Comparison of ENCODE assay signal across 11 cellular contexts in the genomic region with DNA sequence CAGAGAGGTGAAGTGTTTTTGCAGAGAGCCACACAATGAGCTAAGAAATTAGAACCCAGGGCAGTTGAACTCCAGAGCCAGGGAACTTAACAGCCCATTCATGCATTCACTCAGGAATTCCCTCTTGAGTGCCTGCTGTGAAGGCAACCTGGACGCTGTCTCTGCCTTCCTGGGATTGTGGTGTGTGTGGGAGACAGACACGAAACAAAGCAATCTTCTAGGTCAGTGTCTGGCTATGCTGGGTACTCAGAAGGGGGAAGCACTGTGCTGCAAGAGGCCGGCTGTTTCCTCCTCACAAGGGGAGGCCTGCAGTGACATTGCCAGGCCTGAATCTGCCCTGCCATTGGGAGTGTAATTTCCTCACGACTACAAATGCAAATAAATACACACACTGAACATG. TPM values are rescaled to one million over a fixed set of nuclear protein-coding genes. Genes with fewer than 3 reads are reported as not detected.
DNase-seq lines count a peak whose midpoint lies in the region; ATAC-seq, FAIRE-seq and TF ChIP-seq lines count a peak whose summit lies in the region.
"Had no signal": no experiment of that assay in that cellular context is flagged by ENCODE, and none has a peak within 500 bp of the region (broad histone marks: within the 10 kb centered on the region; RNA-seq: fewer than 3 reads in every experiment).

No MANE protein-coding gene starts in this region.

- in situ Hi-C loops in Caki2 (cut with HindIII; ENCODE audit: low pct_unique_long_range_greater_than_20kb, low sequenced_read_pairs), result no loop called here

- WGBS in mesendoderm (ENCODE audit: extremely low coverage, insufficient coverage, low lambda C conversion rate), result no CpG with 5 or more reads among the region's 4 CpGs

- POLR2A ChIA-PET in endothelial cell of umbilical vein (lab: Charles Lee), result no interaction called here

- BruUV-seq in endothelial cell of umbilical vein (replicated peaks; lab: Mats Ljungman, UMichigan), result no TSS peak

- no peaks in the 10 kb centered on the region for H3K9me1 ChIP-seq in endothelial cell of umbilical vein (replicated peaks; ENCODE audit: control insufficient read depth, extremely low read depth, insufficient read depth, low read length)

- H3K4me3 ChIP-seq in endothelial cell of umbilical vein (replicated peaks in 1 of 3; ENCODE audit: insufficient read depth in 1 of 3, low read depth in 1 of 3, low read length in 3 of 3), result no peak overlapping the region
- H3K4me3 ChIP-seq in mesendoderm (ENCODE audit: low read length), result no peak overlapping the region
- no peak overlapping the region for H3K4me3 ChIP-seq in uterus

- H4K20me1 ChIP-seq in endothelial cell of umbilical vein (replicated peaks; ENCODE audit: control insufficient read depth, extremely low read depth, insufficient read depth, low read length), result no peaks in the 10 kb centered on the region

- H3K9me3 ChIP-seq in endothelial cell of umbilical vein (replicated peaks; ENCODE audit: control insufficient read depth, insufficient read depth, low read length) (no peaks in the 10 kb centered on the region), uterus (no peaks in the 10 kb centered on the region)
- H3K9me3 ChIP-seq: BE2C had no signal

- dilution Hi-C loops in endothelial cell of umbilical vein (cut with MboI; ENCODE audit: extremely low pct_ligation_motif_present, low sequenced_read_pairs), result no loop called here

- H3K27ac ChIP-seq in endothelial cell of umbilical vein (ENCODE audit: insufficient read depth, low read depth, low read length), result peak overlapping the region; percentile 34
- peak overlapping the region; percentile 71 for H3K27ac ChIP-seq in mesendoderm (ENCODE audit: low read depth, low read length)
- H3K27ac ChIP-seq in uterus, result no peak overlapping the region

- TF ChIP-seq POLR2A in endothelial cell of umbilical vein (IDR thresholded peaks at IDR 0.05; ENCODE audit: low read depth, low read length) (no peak), uterus (IDR thresholded peaks at IDR 0.05) (no peak)

- no peak overlapping the region for H2AFZ ChIP-seq in endothelial cell of umbilical vein (ENCODE audit: low read depth, low read length)

- H3K4me1 ChIP-seq in endothelial cell of umbilical vein (ENCODE audit: control insufficient read depth, extremely low read depth, insufficient read depth, low read length) (peaks cover 24% of the 10 kb centered on the region), mesendoderm (ENCODE audit: control insufficient read depth, low read depth, low read length) (peaks cover 5% of the 10 kb centered on the region), uterus (no peaks in the 10 kb centered on the region)

- no peak overlapping the region for H3K9ac ChIP-seq in endothelial cell of umbilical vein (replicated peaks; ENCODE audit: extremely low read depth, insufficient read depth, low read length)
- H3K9ac ChIP-seq in mesendoderm (ENCODE audit: low read length), result peak overlapping the region; percentile 50

- no peak overlapping the region for H2BK5ac ChIP-seq in mesendoderm (ENCODE audit: low read length)

- TF ChIP-seq CTCF in endothelial cell of umbilical vein (IDR thresholded peaks at IDR 0.05; ENCODE audit: extremely low read depth in 1 of 2, insufficient read depth in 1 of 2, low read depth in 1 of 2, low read length in 2 of 2) (no peak), uterus (IDR thresholded peaks at IDR 0.05) (no peak)

- intact Hi-C loops in endothelial cell of umbilical vein (cut with micrococcal nuclease), result no loop called here
- intact Hi-C loops in uterus (cut with DNase I; ENCODE audit: low total_unique reads), result no loop called here

- no peak overlapping the region for H4K8ac ChIP-seq in mesendoderm (ENCODE audit: low read depth, low read length)

- H2BK120ac ChIP-seq in mesendoderm (ENCODE audit: low read depth, low read length), result no peak overlapping the region

- CTCF ChIA-PET in endothelial cell of umbilical vein (lab: Charles Lee), result interaction anchor here (1.2 to 4.0 kb wide), 6 partner anchors 10 to 163 kb away, joined by 3 to 20 read pairs (median 10); partner anchors contain the start of genes B3GNT8 and DMAC2

- no peak overlapping the region for H2BK15ac ChIP-seq in mesendoderm (replicated peaks; ENCODE audit: low read depth)

- H4K5ac ChIP-seq in mesendoderm (ENCODE audit: low read length), result no peak overlapping the region

- ATAC-seq in HG02840 (IDR thresholded peaks at IDR 0.05; ENCODE audit: low FRiP score, unreplicated experiment), result no peak
- ATAC-seq: stimulated activated memory B cell treated with anti-CD40 and anti-IgM and Interleukin-4, amounts not matched to agents 10 μg/mL and 1 μg/mL and 100 μg/mL, for 72 hours had no signal

- DNase-seq in Caki2 (ENCODE audit: low read depth) (peak; percentile 52), NCI-H2029 treated with DMSO at 0.1 percent for 48 hours (lab: John Stamatoyannopoulos, UW) (peak; percentile 32), endothelial cell of umbilical vein (ENCODE audit: low read depth, low spot score) (peak; percentile 34), mesendoderm (peak; percentile 67), uterus (no peak), hippocampal formation (lab: John Stamatoyannopoulos, UW) (no peak)
- no peak for DNase-seq in central memory CD4-positive, alpha-beta T cell
- DNase-seq: activated CD8-positive, alpha-beta memory T cell treated with anti-CD3 and anti-CD28 coated beads, Interleukin-2, amount 50 U/mL, for 48 hours; BE2C had no signal

- H3K23ac ChIP-seq in mesendoderm (ENCODE audit: low read length), result no peak overlapping the region

- no peaks in the 10 kb centered on the region for H3K79me1 ChIP-seq in mesendoderm (ENCODE audit: low read length)

- H3K56ac ChIP-seq in mesendoderm (ENCODE audit: low read length), result peak overlapping the region; percentile 60

- no peak overlapping the region for H2AK5ac ChIP-seq in mesendoderm (ENCODE audit: low read length)

- H3K4me2 ChIP-seq in endothelial cell of umbilical vein (ENCODE audit: insufficient read depth, low read length), result no peak overlapping the region
- no peak overlapping the region for H3K4me2 ChIP-seq in mesendoderm (ENCODE audit: low read length)

- H3K18ac ChIP-seq in mesendoderm (ENCODE audit: low read length), result no peak overlapping the region

- no peak overlapping the region for H3K4ac ChIP-seq in mesendoderm (ENCODE audit: low read depth, low read length)

- peak; percentile 75 for FAIRE-seq in endothelial cell of umbilical vein (lab: Jason Lieb, UNC)

- H3K79me2 ChIP-seq in endothelial cell of umbilical vein (ENCODE audit: control insufficient read depth, insufficient read depth, low read length), result no peaks in the 10 kb centered on the region
- H3K79me2 ChIP-seq in mesendoderm (ENCODE audit: control insufficient read depth, insufficient read depth, low read length), result no peaks in the 10 kb centered on the region

- H3K36me3 ChIP-seq in endothelial cell of umbilical vein (ENCODE audit: control insufficient read depth in 2 of 2, extremely low read depth in 1 of 2, insufficient read depth in 2 of 2, low read length in 2 of 2) (peaks cover 0 to 2% of the 10 kb centered on the region in 2 experiments), mesendoderm (ENCODE audit: control insufficient read depth, insufficient read depth, low read length) (no peaks in the 10 kb centered on the region), uterus (no peaks in the 10 kb centered on the region)

- H3K27me3 ChIP-seq in endothelial cell of umbilical vein (ENCODE audit: control insufficient read depth in 2 of 2, insufficient read depth in 2 of 2, low read length in 2 of 2) (no peaks in the 10 kb centered on the region), mesendoderm (ENCODE audit: insufficient read depth, low read length, poor library complexity) (no peaks in the 10 kb centered on the region), uterus (no peaks in the 10 kb centered on the region)
- H3K27me3 ChIP-seq: BE2C had no signal

RNA-seq across cellular contexts. Expression of gene BCKDHA, which starts 9.7 kb away (rescaled TPM):
- total RNA-seq in Caki2 (2014; rRNA removed; shearing (Covaris generic); ENCODE audit: low replicate concordance), result 121 and 196 TPM in 2 replicates
- total RNA-seq in endothelial cell of umbilical vein (12.9 and 16.5 TPM in 2 replicates), uterus (10 to 100 TPM; 18.2 to 36.7 (median 21.6) TPM)
- 50.4 and 63.6 TPM in 2 replicates for polyA plus RNA-seq in endothelial cell of umbilical vein
- 24.8 and 32.7 TPM in 2 replicates for polyA plus RNA-seq in endothelial cell of umbilical vein (2011; cell fraction: cytosol; rRNA removed)
- polyA plus RNA-seq in endothelial cell of umbilical vein (2011; cell fraction: nucleus; rRNA removed), result 20.3 and 25.9 TPM in 2 replicates
- 10.6 and 29.3 TPM in 2 replicates for polyA plus RNA-seq in endothelial cell of umbilical vein (2012)
- 17.0 and 19.4 TPM in 2 replicates for polyA minus RNA-seq in endothelial cell of umbilical vein
- 32.4 TPM for polyA minus RNA-seq in endothelial cell of umbilical vein (2011; cell fraction: cytosol; rRNA and poly(A)+ RNA removed)
- polyA minus RNA-seq in endothelial cell of umbilical vein (2011; cell fraction: nucleus; rRNA and poly(A)+ RNA removed), result 11.6 and 23.5 TPM in 2 replicates
- polyA plus RNA-seq in mesendoderm (2013, experiment 1 of 2), result 22.8 TPM
- polyA plus RNA-seq in mesendoderm (2013, experiment 2 of 2), result 22.6 TPM

RNA-seq across cellular contexts. Expression of gene EXOSC5, which starts 10.1 kb away (rescaled TPM):
- 78.5 and 97.8 TPM in 2 replicates for total RNA-seq in Caki2 (2014; rRNA removed; shearing (Covaris generic); ENCODE audit: low replicate concordance)
- total RNA-seq in endothelial cell of umbilical vein (13.8 and 14.0 TPM in 2 replicates), uterus (10 to 100 TPM in 1 of 4 donors, 1 to 10 TPM in 3; 1.5 to 11.4 (median 4.5) TPM)
- 20.9 and 24.0 TPM in 2 replicates for polyA plus RNA-seq in endothelial cell of umbilical vein
- 20.1 and 23.0 TPM in 2 replicates for polyA plus RNA-seq in endothelial cell of umbilical vein (2011; cell fraction: cytosol; rRNA removed)
- 9.1 and 9.4 TPM in 2 replicates for polyA plus RNA-seq in endothelial cell of umbilical vein (2011; cell fraction: nucleus; rRNA removed)
- 16.0 and 19.5 TPM in 2 replicates for polyA plus RNA-seq in endothelial cell of umbilical vein (2012)
- 3.8 and 5.5 TPM in 2 replicates for polyA minus RNA-seq in endothelial cell of umbilical vein
- polyA minus RNA-seq in endothelial cell of umbilical vein (2011; cell fraction: cytosol; rRNA and poly(A)+ RNA removed), result 19.0 TPM
- 3.1 and 3.6 TPM in 2 replicates for polyA minus RNA-seq in endothelial cell of umbilical vein (2011; cell fraction: nucleus; rRNA and poly(A)+ RNA removed)
- polyA plus RNA-seq in mesendoderm (2013, experiment 1 of 2), result 47.7 TPM
- polyA plus RNA-seq in mesendoderm (2013, experiment 2 of 2), result 46.1 TPM

RNA-seq across cellular contexts. Expression of gene B3GNT8, which starts 19.9 kb away (rescaled TPM):
- total RNA-seq in Caki2 (2014; rRNA removed; shearing (Covaris generic); ENCODE audit: low replicate concordance), result 0.41 TPM in 1 of 2 replicates, not detected in the other
- 6.5 and 7.6 TPM in 2 replicates for total RNA-seq in endothelial cell of umbilical vein
- 3.6 and 4.1 TPM in 2 replicates for polyA plus RNA-seq in endothelial cell of umbilical vein
- 1.7 and 1.9 TPM in 2 replicates for polyA plus RNA-seq in endothelial cell of umbilical vein (2011; cell fraction: cytosol; rRNA removed)
- polyA plus RNA-seq in endothelial cell of umbilical vein (2011; cell fraction: nucleus; rRNA removed), result 0.61 and 1.1 TPM in 2 replicates
- polyA plus RNA-seq in endothelial cell of umbilical vein (2012), result 4.0 and 4.3 TPM in 2 replicates
- polyA minus RNA-seq in endothelial cell of umbilical vein, result 0.70 and 1.8 TPM in 2 replicates
- polyA minus RNA-seq in endothelial cell of umbilical vein (2011; cell fraction: cytosol; rRNA and poly(A)+ RNA removed), result not detected
- polyA minus RNA-seq in endothelial cell of umbilical vein (2011; cell fraction: nucleus; rRNA and poly(A)+ RNA removed), result 1.3 and 1.5 TPM in 2 replicates
- polyA plus RNA-seq in mesendoderm (2013, experiment 1 of 2), result 1.7 TPM
- 1.3 TPM for polyA plus RNA-seq in mesendoderm (2013, experiment 2 of 2)
- total RNA-seq in uterus, result 10 to 100 TPM in 1 of 4 donors, 1 to 10 TPM in 1, under 1 TPM in 1, not detected in 1; 0.83 to 14.1 (median 3.4) TPM

RNA-seq across cellular contexts. Expression of gene TMEM91, which starts 30.9 kb away (rescaled TPM):
- total RNA-seq in Caki2 (2014; rRNA removed; shearing (Covaris generic); ENCODE audit: low replicate concordance), result 4.1 and 7.5 TPM in 2 replicates
- total RNA-seq in endothelial cell of umbilical vein (13.2 and 15.8 TPM in 2 replicates), uterus (10 to 100 TPM in 2 of 4 donors, 1 to 10 TPM in 2; 7.1 to 28.1 (median 10.9) TPM)
- 9.0 and 12.0 TPM in 2 replicates for polyA plus RNA-seq in endothelial cell of umbilical vein
- polyA plus RNA-seq in endothelial cell of umbilical vein (2011; cell fraction: cytosol; rRNA removed), result 6.5 and 6.9 TPM in 2 replicates
- 23.0 and 25.8 TPM in 2 replicates for polyA plus RNA-seq in endothelial cell of umbilical vein (2011; cell fraction: nucleus; rRNA removed)
- 9.3 and 18.2 TPM in 2 replicates for polyA plus RNA-seq in endothelial cell of umbilical vein (2012)
- polyA minus RNA-seq in endothelial cell of umbilical vein, result 5.6 and 11.3 TPM in 2 replicates
- polyA minus RNA-seq in endothelial cell of umbilical vein (2011; cell fraction: cytosol; rRNA and poly(A)+ RNA removed), result not detected
- 10.9 and 15.4 TPM in 2 replicates for polyA minus RNA-seq in endothelial cell of umbilical vein (2011; cell fraction: nucleus; rRNA and poly(A)+ RNA removed)
- 3.0 TPM for polyA plus RNA-seq in mesendoderm (2013, experiment 1 of 2)
- polyA plus RNA-seq in mesendoderm (2013, experiment 2 of 2), result 2.9 TPM

RNA-seq across cellular contexts. Expression of gene DMAC2, which starts 32.4 kb away (rescaled TPM):
- total RNA-seq in Caki2 (2014; rRNA removed; shearing (Covaris generic); ENCODE audit: low replicate concordance), result 68.5 and 79.9 TPM in 2 replicates
- total RNA-seq in endothelial cell of umbilical vein, result 63.2 and 65.4 TPM in 2 replicates
- 124 and 137 TPM in 2 replicates for polyA plus RNA-seq in endothelial cell of umbilical vein
- 110 and 114 TPM in 2 replicates for polyA plus RNA-seq in endothelial cell of umbilical vein (2011; cell fraction: cytosol; rRNA removed)
- 48.6 and 56.2 TPM in 2 replicates for polyA plus RNA-seq in endothelial cell of umbilical vein (2011; cell fraction: nucleus; rRNA removed)
- polyA plus RNA-seq in endothelial cell of umbilical vein (2012), result 68.5 and 73.4 TPM in 2 replicates
- 63.9 and 76.2 TPM in 2 replicates for polyA minus RNA-seq in endothelial cell of umbilical vein
- 22.8 TPM for polyA minus RNA-seq in endothelial cell of umbilical vein (2011; cell fraction: cytosol; rRNA and poly(A)+ RNA removed)
- polyA minus RNA-seq in endothelial cell of umbilical vein (2011; cell fraction: nucleus; rRNA and poly(A)+ RNA removed), result 14.6 and 16.3 TPM in 2 replicates
- 70.8 TPM for polyA plus RNA-seq in mesendoderm (2013, experiment 1 of 2)
- polyA plus RNA-seq in mesendoderm (2013, experiment 2 of 2), result 70.2 TPM
- 10 to 100 TPM; 25.8 to 89.4 (median 32.9) TPM for total RNA-seq in uterus

Comparison
In these comparisons a context has a peak if more than half of its experiments do, and no peak if none do; other contexts are left out.
1. DNase-seq: peak in Caki2 (single experiment), NCI-H2029 treated with DMSO at 0.1 percent for 48 hours (single experiment), endothelial cell of umbilical vein (single experiment) and mesendoderm (single experiment); none in uterus (0 of 2), central memory CD4-positive, alpha-beta T cell (single experiment) and hippocampal formation (0 of 2).
2. H3K27ac ChIP-seq: peak in endothelial cell of umbilical vein (single experiment) and mesendoderm (single experiment); none in uterus (0 of 2).